ENCODE assay signal across 8 cellular contexts in genomic region chr2:204145197-204146190, GRCh38.
DNase-seq lines count a peak whose midpoint lies in the region; ATAC-seq lines count a peak whose summit lies in the region.

No MANE protein-coding gene starts in this region.

- CTCF ChIA-PET in activated CD4-positive, alpha-beta memory T cell treated with anti-CD3 and anti-CD28 coated beads for 36 hours (lab: Charles Lee) = interaction anchor here (0.7 to 2.7 kb wide), 28 partner anchors 9 to 1781 kb away, joined by 3 to 79 read pairs (median 5); no protein-coding TSS in a partner anchor

- H3K4me3 Mint-ChIP-seq in activated CD4-positive, alpha-beta memory T cell treated with anti-CD3 and anti-CD28 coated beads for 36 hours = peak overlapping the region; percentile 73
- H3K4me3 Mint-ChIP-seq in memory B cell = peak overlapping the region; percentile 50

- ATAC-seq in GM19351 (IDR thresholded peaks at IDR 0.05; ENCODE audit: unreplicated experiment) (peak; percentile 99), HG03460 (IDR thresholded peaks at IDR 0.05; ENCODE audit: unreplicated experiment) (peak; percentile 97), memory B cell (ENCODE audit: low read depth) (peak; percentile 79)

- no peaks in the 10 kb centered on the region for H3K36me3 Mint-ChIP-seq in activated CD4-positive, alpha-beta memory T cell treated with anti-CD3 and anti-CD28 coated beads for 36 hours
- H3K36me3 Mint-ChIP-seq in memory B cell = no peaks in the 10 kb centered on the region

- H3K27me3 Mint-ChIP-seq in activated CD4-positive, alpha-beta memory T cell treated with anti-CD3 and anti-CD28 coated beads for 36 hours = peaks cover 12% of the 10 kb centered on the region
- H3K27me3 Mint-ChIP-seq in memory B cell = peaks cover 7% of the 10 kb centered on the region

- H3K4me1 Mint-ChIP-seq in activated CD4-positive, alpha-beta memory T cell treated with anti-CD3 and anti-CD28 coated beads for 36 hours (ENCODE audit: low read depth) = peaks cover 10% of the 10 kb centered on the region
- H3K4me1 Mint-ChIP-seq in memory B cell = no peaks in the 10 kb centered on the region

- H3K27ac Mint-ChIP-seq in activated CD4-positive, alpha-beta memory T cell treated with anti-CD3 and anti-CD28 coated beads for 36 hours = no peak overlapping the region
- peak overlapping the region; percentile 12 for H3K27ac Mint-ChIP-seq in memory B cell

- POLR2A ChIA-PET in activated CD4-positive, alpha-beta memory T cell treated with anti-CD3 and anti-CD28 coated beads for 36 hours (lab: Charles Lee) = no interaction called here

- intact Hi-C loops in activated CD4-positive, alpha-beta memory T cell treated with anti-CD3 and anti-CD28 coated beads for 36 hours (cut with micrococcal nuclease) = loop anchor here (1.0 kb wide), 4 partner anchors 33 to 115 kb away; no protein-coding TSS in a partner anchor

- DNase-seq in C1 segment of cervical spinal cord (lab: John Stamatoyannopoulos, UW) = peak in 11 of 14 donors; percentile 3 to 56 (median 29)
- DNase-seq in NCI-H510A treated with DMSO at 0.1 percent for 48 hours (lab: John Stamatoyannopoulos, UW) = peak; percentile 78
- peak; percentile 88 for DNase-seq in activated CD4-positive, alpha-beta memory T cell treated with anti-CD3 and anti-CD28 coated beads for 36 hours
- peak; percentile 60 for DNase-seq in effector CD4-positive, alpha-beta T cell
- peak; percentile 49 to 59 for DNase-seq in memory B cell (ENCODE audit: low spot score in 2 of 2)
- DNase-seq in stimulated activated CD8-positive, alpha-beta memory T cell treated with anti-CD3 and anti-CD28 coated beads, Interleukin-12 subunit alpha, Interleukin-12 subunit beta, amount 100 ng/mL, for 24 hours (ENCODE audit: extremely low read depth) = peak; percentile 35

- H3K9me3 Mint-ChIP-seq in activated CD4-positive, alpha-beta memory T cell treated with anti-CD3 and anti-CD28 coated beads for 36 hours = no peaks in the 10 kb centered on the region
- no peaks in the 10 kb centered on the region for H3K9me3 Mint-ChIP-seq in memory B cell

Comparison
In these comparisons a context has a peak if more than half of its experiments do, and no peak if none do; other contexts are left out.
1. Peak in every context shown above with its lines: DNase-seq and ATAC-seq.
2. DNase-seq: peak in every context shown above with its lines; median percentile 88 in activated CD4-positive, alpha-beta memory T cell treated with anti-CD3 and anti-CD28 coated beads for 36 hours; 78 in NCI-H510A treated with DMSO at 0.1 percent for 48 hours; 60 in effector CD4-positive, alpha-beta T cell; 54 in memory B cell; 35 in stimulated activated CD8-positive, alpha-beta memory T cell treated with anti-CD3 and anti-CD28 coated beads, Interleukin-12 subunit alpha, Interleukin-12 subunit beta, amount 100 ng/mL, for 24 hours; 29 in C1 segment of cervical spinal cord.